ENCODE assay signal across 8 cellular contexts in the genomic region with DNA sequence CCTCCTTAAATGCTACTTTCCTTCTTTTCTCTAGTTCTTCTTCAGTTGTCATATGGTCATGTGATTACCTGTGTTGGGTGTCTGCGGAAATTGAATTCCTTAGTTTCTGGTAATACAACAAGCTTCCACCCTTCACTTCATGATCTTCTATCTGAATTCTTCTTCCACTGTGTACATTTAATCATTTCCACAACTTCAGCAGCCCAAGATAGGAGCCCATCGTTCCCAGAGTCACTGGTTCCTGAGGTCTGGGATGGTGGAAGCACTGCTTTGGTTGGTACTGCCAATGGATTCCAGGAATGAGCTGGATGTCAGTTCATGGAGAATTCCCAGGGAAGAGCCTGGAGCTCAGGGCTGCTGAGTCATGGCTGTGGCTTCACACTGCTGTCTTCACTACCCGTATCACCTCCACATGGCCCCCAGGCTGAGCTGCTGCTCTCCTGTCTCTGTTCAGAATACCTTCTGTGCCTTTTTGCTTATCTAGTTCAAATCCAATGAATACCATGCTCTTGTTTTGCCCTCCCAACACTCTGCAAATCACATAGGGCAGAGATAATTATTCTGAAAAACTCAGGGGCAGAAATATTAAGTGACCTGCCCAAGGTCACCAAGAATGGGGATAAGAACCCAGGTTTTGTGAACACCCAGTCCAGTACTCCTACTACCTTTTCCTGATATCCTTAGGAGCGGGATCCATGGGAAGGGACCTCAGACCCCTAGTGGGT.
DNase-seq lines count a peak whose midpoint lies in the region; ATAC-seq and TF ChIP-seq lines count a peak whose summit lies in the region.
"Had no signal": no experiment of that assay in that cellular context is flagged by ENCODE, and none has a peak within 500 bp of the region (broad histone marks: within the 10 kb centered on the region; RNA-seq: fewer than 3 reads in every experiment).

No MANE protein-coding gene starts in this region.

- no peaks in the 10 kb centered on the region; the same call in 1 of the 2 replicates for H4K20me1 ChIP-seq in GM23338 (replicated peaks; ENCODE audit: insufficient read depth)

- H3K4me1 Mint-ChIP-seq in GM23338: no peaks in the 10 kb centered on the region

- peaks cover 4% of the 10 kb centered on the region for H3K27me3 Mint-ChIP-seq in GM23338 (ENCODE audit: insufficient read depth, low read depth, poor library complexity)

- 0 out of 3 replicates have a peak, but pooled peaks cover 4% of the 10 kb centered on the region for H3K9me3 Mint-ChIP-seq in GM23338

- H3K4me2 ChIP-seq in GM23338: no peak overlapping the region

- H3K4me3 ChIP-seq in GM23338: no peak overlapping the region
- no peak overlapping the region for H3K4me3 ChIP-seq in fibroblast of mammary gland (ENCODE audit: control insufficient read depth, low read depth, low read length)
- no peak overlapping the region for H3K4me3 ChIP-seq in spleen

- intact Hi-C loops in spleen (cut with DNase I; ENCODE audit: low total_unique reads): no loop called here

- H3K36me3 Mint-ChIP-seq in GM23338 (ENCODE audit: low read depth): peaks cover 70% of the 10 kb centered on the region

- H2AFZ ChIP-seq in GM23338: no peak overlapping the region

- H3F3A ChIP-seq in GM23338 (replicated peaks; ENCODE audit: low read depth): no peaks in the 10 kb centered on the region

- H3K9me3 ChIP-seq in spleen: peaks cover 0 to 9% (median 4%) of the 10 kb centered on the region in 8 donors

- H3K27me3 ChIP-seq in GM23338 (ENCODE audit: insufficient read depth) (no peaks in the 10 kb centered on the region), spleen (replicated peaks in 1 of 7) (no peaks in the 10 kb centered on the region)

- 85 to 89% (median 85%) methylated on average over 4 of the region's 4 CpGs for WGBS in spleen, 5 donors

- H3K36me3 ChIP-seq in GM23338 (ENCODE audit: insufficient read depth) (peaks cover 13% of the 10 kb centered on the region), spleen (peaks cover 0 to 83% (median 36%) of the 10 kb centered on the region in 6 donors)

- ATAC-seq in GM23338 (no peak; the same call in 2 of the 3 replicates), SK-N-SH treated with all-trans-retinoic acid at 6 μM for 48 hours (peak; percentile 49; the same call in 2 of the 3 replicates), GM21447 (IDR thresholded peaks at IDR 0.05; ENCODE audit: unreplicated experiment) (no peak)

- TF ChIP-seq CTCF in GM23338 (conservative IDR thresholded peaks at IDR 0.05; ENCODE audit: low read depth in 2 of 2): no peak
- TF ChIP-seq CTCF in fibroblast of mammary gland (conservative IDR thresholded peaks at IDR 0.05; ENCODE audit: control insufficient read depth, insufficient read depth, low read depth, low read length): no peak
- no peak for TF ChIP-seq CTCF in spleen (IDR thresholded peaks at IDR 0.05 in 8 of 11, conservative IDR thresholded peaks at IDR 0.05 in 3 of 11)

- no peak for TF ChIP-seq POLR2A in spleen (IDR thresholded peaks at IDR 0.05)

- no peak overlapping the region for H3K27ac ChIP-seq in GM23338 (ENCODE audit: low read depth)
- peak overlapping the region; percentile 23 to 81 (median 72) for H3K27ac ChIP-seq in spleen

- no peak for DNase-seq in GM23338 (ENCODE audit: low spot score)
- DNase-seq in fibroblast of mammary gland (ENCODE audit: low read depth): peak; percentile 68
- no peak for DNase-seq in spleen
- no peak for DNase-seq in COLO829 (ENCODE audit: low spot score)
- no peak for DNase-seq in NCI-H1417 (lab: John Stamatoyannopoulos, UW)
- DNase-seq: NCI-H1436 treated with DMSO at 0.1 percent for 48 hours had no signal

- peaks cover 6% of the 10 kb centered on the region; the same call in 1 of the 2 replicates for H3K79me2 ChIP-seq in GM23338 (replicated peaks; ENCODE audit: insufficient read depth)

- H3K4me1 ChIP-seq in GM23338 (ENCODE audit: insufficient read depth): no peaks in the 10 kb centered on the region
- H3K4me1 ChIP-seq in spleen: peaks cover 34 to 82% (median 70%) of the 10 kb centered on the region in 6 donors

- no peak overlapping the region for H3K4me3 Mint-ChIP-seq in GM23338

- H3K27ac Mint-ChIP-seq in GM23338: peak overlapping the region; percentile 71

- H3K9me2 ChIP-seq in GM23338 (ENCODE audit: insufficient read depth): no peaks in the 10 kb centered on the region

TF ChIP-seq in GM23338, 12 proteins besides CTCF, POLR2A, EP300 and RAD21 (continues in another document):
- no peak for TF ChIP-seq CREB1 (CRISPR knock-in tag; IDR thresholded peaks at IDR 0.05; ENCODE audit: low read depth)
- no peak for TF ChIP-seq ZNF114 (CRISPR knock-in tag; IDR thresholded peaks at IDR 0.05)

TF ChIP-seq in SK-N-SH treated with all-trans-retinoic acid at 6 μM for 48 hours, 23 proteins besides CTCF, POLR2A, EP300 and RAD21:
- TF ChIP-seq ZNF70 (CRISPR knock-in tag; IDR thresholded peaks at IDR 0.05) (no peak), BACH2 (CRISPR knock-in tag; IDR thresholded peaks at IDR 0.05; ENCODE audit: borderline replicate concordance) (no peak), ISL1 (CRISPR knock-in tag; IDR thresholded peaks at IDR 0.05) (no peak), SNAI2 (CRISPR knock-in tag; IDR thresholded peaks at IDR 0.05) (no peak), ZFP30 (CRISPR knock-in tag; IDR thresholded peaks at IDR 0.05) (no peak), TOX (CRISPR knock-in tag; IDR thresholded peaks at IDR 0.05; ENCODE audit: borderline replicate concordance) (no peak), GLIS3 (CRISPR knock-in tag; IDR thresholded peaks at IDR 0.05) (no peak), ARNTL (CRISPR knock-in tag; IDR thresholded peaks at IDR 0.05; ENCODE audit: borderline replicate concordance, low read depth) (no peak), ZC3H10 (CRISPR knock-in tag; IDR thresholded peaks at IDR 0.05) (no peak), TCF4 (CRISPR knock-in tag; IDR thresholded peaks at IDR 0.05; ENCODE audit: borderline replicate concordance) (no peak)
- TF ChIP-seq, protein P1, sequence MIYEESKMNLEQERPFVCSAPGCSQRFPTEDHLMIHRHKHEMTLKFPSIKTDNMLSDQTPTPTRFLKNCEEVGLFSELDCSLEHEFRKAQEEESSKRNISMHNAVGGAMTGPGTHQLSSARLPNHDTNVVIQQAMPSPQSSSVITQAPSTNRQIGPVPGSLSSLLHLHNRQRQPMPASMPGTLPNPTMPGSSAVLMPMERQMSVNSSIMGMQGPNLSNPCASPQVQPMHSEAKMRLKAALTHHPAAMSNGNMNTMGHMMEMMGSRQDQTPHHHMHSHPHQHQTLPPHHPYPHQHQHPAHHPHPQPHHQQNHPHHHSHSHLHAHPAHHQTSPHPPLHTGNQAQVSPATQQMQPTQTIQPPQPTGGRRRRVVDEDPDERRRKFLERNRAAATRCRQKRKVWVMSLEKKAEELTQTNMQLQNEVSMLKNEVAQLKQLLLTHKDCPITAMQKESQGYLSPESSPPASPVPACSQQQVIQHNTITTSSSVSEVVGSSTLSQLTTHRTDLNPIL (CRISPR knock-in tag; IDR thresholded peaks at IDR 0.05; ENCODE audit: low read depth): no peak
